Comparison of ENCODE assay signal across 1 cellular context in the genomic region with DNA sequence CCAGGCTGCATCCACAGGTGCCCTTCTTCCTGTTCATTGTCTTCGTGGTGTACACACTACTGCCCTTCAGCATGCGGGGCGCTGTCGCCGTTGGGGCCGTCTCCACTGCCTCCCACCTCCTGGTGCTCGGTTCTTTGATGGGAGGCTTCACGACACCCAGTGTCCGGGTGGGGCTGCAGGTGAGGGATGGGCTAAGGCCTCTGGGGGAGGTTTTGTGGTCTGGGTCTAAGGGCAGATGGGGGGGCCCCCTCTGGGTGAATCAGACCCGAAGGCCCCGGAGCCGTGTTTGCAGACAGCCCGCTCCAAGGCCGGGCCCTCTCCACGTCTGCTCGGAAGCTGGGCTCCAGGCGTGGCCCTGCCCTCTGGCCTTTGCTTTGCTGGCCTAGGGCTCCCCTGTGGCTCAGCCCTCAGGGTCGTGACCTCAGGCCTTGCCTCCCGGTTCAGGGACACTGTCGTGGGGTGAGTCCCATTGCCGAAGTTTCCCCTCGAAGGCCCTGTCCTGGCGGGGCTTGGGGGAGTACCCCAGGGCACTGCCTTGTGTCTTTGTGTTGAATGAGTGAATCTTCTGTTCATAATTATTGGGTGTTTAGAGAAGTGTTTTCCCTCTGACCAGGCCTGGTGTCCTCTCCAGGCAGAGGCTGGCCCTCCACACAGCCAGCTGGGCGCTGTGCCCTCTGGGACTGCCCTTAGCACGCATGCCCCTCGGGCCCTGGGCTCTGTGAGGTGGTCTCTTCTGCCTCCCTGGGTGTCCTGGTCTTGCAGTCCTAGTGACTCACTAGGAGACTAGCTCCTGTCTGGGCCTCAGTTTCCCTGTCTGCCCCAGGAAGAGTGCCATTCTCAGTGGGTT.
TF ChIP-seq lines count a peak whose summit lies in the region.

No MANE protein-coding gene starts in this region.

TF ChIP-seq in K562, 482 proteins besides CTCF, POLR2A, EP300 and RAD21:
- TF ChIP-seq POLR2G (IDR thresholded peaks at IDR 0.05; ENCODE audit: low read depth, low read length) = peak; percentile 44
- no peak for TF ChIP-seq ZNF785 (CRISPR knock-in tag; IDR thresholded peaks at IDR 0.05)
- no peak for TF ChIP-seq DEAF1 (CRISPR knock-in tag; IDR thresholded peaks at IDR 0.05)
- no peak for TF ChIP-seq ZNF23 (CRISPR knock-in tag; IDR thresholded peaks at IDR 0.05)
TF ChIP-seq in K562: peak in this region for 1.
